In genomic region chr19:46602392-46603194, GRCh38 we compare ENCODE assay signal across 1 cellular context.
TF ChIP-seq lines count a peak whose summit lies in the region.

No MANE protein-coding gene starts in this region.

TF ChIP-seq in HepG2, 621 proteins besides CTCF, POLR2A, EP300 and RAD21 (continued from another document):
- TF ChIP-seq ZNF350 (CRISPR knock-in tag; IDR thresholded peaks at IDR 0.05; ENCODE audit: borderline replicate concordance, low read depth) (peak; percentile 3; the same call in 1 of the 2 replicates), ZNF317 (CRISPR knock-in tag; IDR thresholded peaks at IDR 0.05) (no peak), ZNF792 (CRISPR knock-in tag; IDR thresholded peaks at IDR 0.05) (no peak), ZNF749 (CRISPR knock-in tag; IDR thresholded peaks at IDR 0.05; ENCODE audit: borderline replicate concordance) (no peak), ZNF276 (CRISPR knock-in tag; IDR thresholded peaks at IDR 0.05; ENCODE audit: low read depth) (no peak), ZNF383 (CRISPR knock-in tag; IDR thresholded peaks at IDR 0.05; ENCODE audit: borderline replicate concordance) (no peak), ZNF503 (CRISPR knock-in tag; IDR thresholded peaks at IDR 0.05) (no peak), PBX3 (CRISPR knock-in tag; IDR thresholded peaks at IDR 0.05; ENCODE audit: borderline replicate concordance) (no peak), RBM39 (IDR thresholded peaks at IDR 0.05; ENCODE audit: low read depth, low read length, poor library complexity, severe bottlenecking) (no peak), SMYD3 (CRISPR knock-in tag; IDR thresholded peaks at IDR 0.05) (no peak), ZNF772 (CRISPR knock-in tag; IDR thresholded peaks at IDR 0.05) (no peak), TOE1 (CRISPR knock-in tag; IDR thresholded peaks at IDR 0.05) (no peak), CCDC6 (CRISPR knock-in tag; IDR thresholded peaks at IDR 0.05) (no peak), ZNF24 (IDR thresholded peaks at IDR 0.05) (no peak), RFX1 (IDR thresholded peaks at IDR 0.05) (no peak), NR0B2 (CRISPR knock-in tag; IDR thresholded peaks at IDR 0.05) (no peak), UBTF (CRISPR knock-in tag; IDR thresholded peaks at IDR 0.05) (peak; percentile 38), TBL1XR1 (IDR thresholded peaks at IDR 0.05; ENCODE audit: borderline replicate concordance, low read length, partially characterized antibody) (no peak), ASH2L (IDR thresholded peaks at IDR 0.05; ENCODE audit: insufficient read length, low read depth, low read length) (no peak), ARID4A (CRISPR knock-in tag; IDR thresholded peaks at IDR 0.05; ENCODE audit: borderline replicate concordance) (no peak), ZNF274 (CRISPR knock-in tag; IDR thresholded peaks at IDR 0.05) (peak; percentile 77; the same call in 1 of the 2 replicates), JARID2 (CRISPR knock-in tag; IDR thresholded peaks at IDR 0.05; ENCODE audit: insufficient replicate concordance) (no peak), IKZF4 (CRISPR knock-in tag; IDR thresholded peaks at IDR 0.05; ENCODE audit: borderline replicate concordance, low read depth, not compliant biosample characterization) (no peak), ELF4 (CRISPR knock-in tag; IDR thresholded peaks at IDR 0.05; ENCODE audit: borderline replicate concordance) (no peak), ZSCAN31 (CRISPR knock-in tag; IDR thresholded peaks at IDR 0.05; ENCODE audit: low read depth) (no peak), ZNF331 (CRISPR knock-in tag; IDR thresholded peaks at IDR 0.05) (no peak), ZC3H13 (CRISPR knock-in tag; IDR thresholded peaks at IDR 0.05) (0 out of 2 replicates have a peak, but pooled peaks have one; percentile 23), MEF2D (CRISPR knock-in tag; IDR thresholded peaks at IDR 0.05) (no peak), ZNF740 (CRISPR knock-in tag; IDR thresholded peaks at IDR 0.05) (no peak), ZNF598 (CRISPR knock-in tag; IDR thresholded peaks at IDR 0.05; ENCODE audit: borderline replicate concordance) (peak; percentile 18; the same call in 1 of the 2 replicates), EZH2 (conservative IDR thresholded peaks at IDR 0.05; ENCODE audit: low read depth, low read length) (no peak), GATAD2A (CRISPR knock-in tag; IDR thresholded peaks at IDR 0.05) (no peak), ZBTB46 (CRISPR knock-in tag; IDR thresholded peaks at IDR 0.05; ENCODE audit: borderline replicate concordance) (no peak), ZNF607 (CRISPR knock-in tag; IDR thresholded peaks at IDR 0.05; ENCODE audit: borderline replicate concordance) (no peak), PBX2 (CRISPR knock-in tag; IDR thresholded peaks at IDR 0.05) (no peak)
